15 cellular contexts compared by ENCODE assay signal in genomic region chr12:46676396-46676795, GRCh38.
DNase-seq lines count a peak whose midpoint lies in the region; ATAC-seq, FAIRE-seq and TF ChIP-seq lines count a peak whose summit lies in the region.
"Had no signal": no experiment of that assay in that cellular context is flagged by ENCODE, and none has a peak within 500 bp of the region (broad histone marks: within the 10 kb centered on the region; RNA-seq: fewer than 3 reads in every experiment).

No MANE protein-coding gene starts in this region.

- ATAC-seq in RWPE2 (ENCODE audit: low read depth) (no peak), esophagus mucosa (peak; percentile 20)
- ATAC-seq in stimulated activated effector memory CD8-positive, alpha-beta T cell treated with anti-CD3 and anti-CD28 coated beads, Interleukin-12 subunit alpha, Interleukin-12 subunit beta, amount 100 ng/mL, for 72 hours: peak; percentile 45
- no peak for ATAC-seq in stimulated activated naive CD8-positive, alpha-beta T cell treated with anti-CD3 and anti-CD28 coated beads, Interleukin-15, amount 100 ng/mL, for 72 hours
- ATAC-seq: Right ventricle myocardium inferior had no signal

- H3K36me3 Mint-ChIP-seq in stimulated activated effector memory CD8-positive, alpha-beta T cell treated with anti-CD3 and anti-CD28 coated beads, Interleukin-12 subunit alpha, Interleukin-12 subunit beta, amount 100 ng/mL, for 72 hours: no peaks in the 10 kb centered on the region
- H3K36me3 Mint-ChIP-seq: CD4-positive, CD25-positive, alpha-beta regulatory T cell had no signal

- no peaks in the 10 kb centered on the region for H3K27me3 ChIP-seq in RWPE2 (ENCODE audit: insufficient read depth, poor library complexity, severe bottlenecking)

- H3K4me3 Mint-ChIP-seq in stimulated activated effector memory CD8-positive, alpha-beta T cell treated with anti-CD3 and anti-CD28 coated beads, Interleukin-12 subunit alpha, Interleukin-12 subunit beta, amount 100 ng/mL, for 72 hours: no peak overlapping the region
- no peak overlapping the region for H3K4me3 Mint-ChIP-seq in stimulated activated naive CD8-positive, alpha-beta T cell treated with anti-CD3 and anti-CD28 coated beads, Interleukin-15, amount 100 ng/mL, for 72 hours
- H3K4me3 Mint-ChIP-seq: B cell; CD4-positive, CD25-positive, alpha-beta regulatory T cell; H9 had no signal

- FAIRE-seq in H54 (lab: Jason Lieb, UNC): peak; percentile 48
- FAIRE-seq: GM19239 had no signal

- H3K9me3 Mint-ChIP-seq in stimulated activated effector memory CD8-positive, alpha-beta T cell treated with anti-CD3 and anti-CD28 coated beads, Interleukin-12 subunit alpha, Interleukin-12 subunit beta, amount 100 ng/mL, for 72 hours: no peaks in the 10 kb centered on the region
- H3K9me3 Mint-ChIP-seq in stimulated activated naive CD8-positive, alpha-beta T cell treated with anti-CD3 and anti-CD28 coated beads, Interleukin-15, amount 100 ng/mL, for 72 hours: no peaks in the 10 kb centered on the region

- no peaks in the 10 kb centered on the region for H3K36me3 ChIP-seq in RWPE2 (ENCODE audit: low read depth)

- H3K4me1 Mint-ChIP-seq in stimulated activated effector memory CD8-positive, alpha-beta T cell treated with anti-CD3 and anti-CD28 coated beads, Interleukin-12 subunit alpha, Interleukin-12 subunit beta, amount 100 ng/mL, for 72 hours: peaks cover 7% of the 10 kb centered on the region
- peaks cover 7% of the 10 kb centered on the region for H3K4me1 Mint-ChIP-seq in stimulated activated naive CD8-positive, alpha-beta T cell treated with anti-CD3 and anti-CD28 coated beads, Interleukin-15, amount 100 ng/mL, for 72 hours
- H3K4me1 Mint-ChIP-seq: B cell; CD4-positive, CD25-positive, alpha-beta regulatory T cell had no signal

- no peak overlapping the region for H3K4me3 ChIP-seq in RWPE2 (ENCODE audit: severe bottlenecking)
- H3K4me3 ChIP-seq: PC-9 had no signal

- no peaks in the 10 kb centered on the region for H3K9me3 ChIP-seq in RWPE2 (ENCODE audit: severe bottlenecking)

- peak overlapping the region; percentile 93 for H3K27ac ChIP-seq in RWPE2 (ENCODE audit: poor library complexity, severe bottlenecking)
- H3K27ac ChIP-seq: PC-9 had no signal

- H3K27me3 Mint-ChIP-seq in stimulated activated naive CD8-positive, alpha-beta T cell treated with anti-CD3 and anti-CD28 coated beads, Interleukin-15, amount 100 ng/mL, for 72 hours: no peaks in the 10 kb centered on the region

- TF ChIP-seq POLR2A in H54 (IDR thresholded peaks at IDR 0.05; ENCODE audit: low read depth, low read length): no peak

- peaks cover 71% of the 10 kb centered on the region for H3K4me1 ChIP-seq in RWPE2 (ENCODE audit: insufficient read depth, poor library complexity, severe bottlenecking)

- TF ChIP-seq CTCF in RWPE2 (IDR thresholded peaks at IDR 0.05; ENCODE audit: poor library complexity, severe bottlenecking): no peak

- DNase-seq in H54 (ENCODE audit: insufficient read length, low spot score) (no peak), RWPE2 (ENCODE audit: low spot score) (no peak), midbrain (lab: John Stamatoyannopoulos, UW) (no peak), AG08395 (ENCODE audit: low spot score) (no peak)
- DNase-seq in stimulated activated effector memory CD8-positive, alpha-beta T cell treated with anti-CD3 and anti-CD28 coated beads, Interleukin-12 subunit alpha, Interleukin-12 subunit beta, amount 100 ng/mL, for 72 hours (ENCODE audit: low spot score in 2 of 2): no peak
- DNase-seq in stimulated activated naive CD8-positive, alpha-beta T cell treated with anti-CD3 and anti-CD28 coated beads, Interleukin-15, amount 100 ng/mL, for 72 hours: no peak
- DNase-seq: H9, NCI-H1436, NCI-H510A, PC-9 had no signal

- peak overlapping the region; percentile 36 for H3K27ac Mint-ChIP-seq in stimulated activated effector memory CD8-positive, alpha-beta T cell treated with anti-CD3 and anti-CD28 coated beads, Interleukin-12 subunit alpha, Interleukin-12 subunit beta, amount 100 ng/mL, for 72 hours
- no peak overlapping the region for H3K27ac Mint-ChIP-seq in stimulated activated naive CD8-positive, alpha-beta T cell treated with anti-CD3 and anti-CD28 coated beads, Interleukin-15, amount 100 ng/mL, for 72 hours
- H3K27ac Mint-ChIP-seq: B cell; CD4-positive, CD25-positive, alpha-beta regulatory T cell had no signal

Comparison
In these comparisons a context has a peak if more than half of its experiments do, and no peak if none do; other contexts are left out.
1. ATAC-seq: peak in esophagus mucosa (single experiment) and stimulated activated effector memory CD8-positive, alpha-beta T cell treated with anti-CD3 and anti-CD28 coated beads, Interleukin-12 subunit alpha, Interleukin-12 subunit beta, amount 100 ng/mL, for 72 hours (single experiment); none in RWPE2 (single experiment) and stimulated activated naive CD8-positive, alpha-beta T cell treated with anti-CD3 and anti-CD28 coated beads, Interleukin-15, amount 100 ng/mL, for 72 hours (single experiment).